In genomic region chr3:192684151-192684550, GRCh38 we compare ENCODE assay signal across 17 cellular contexts. TPM values are rescaled to one million over a fixed set of nuclear protein-coding genes. Genes with fewer than 3 reads are reported as not detected.
A peak's percentile ranks its signal among the peaks of the same experiment; 100 is the strongest.
DNase-seq lines count a peak whose midpoint lies in the region; ATAC-seq and TF ChIP-seq lines count a peak whose summit lies in the region.
"Had no signal": no experiment of that assay in that cellular context is flagged by ENCODE, and none has a peak within 500 bp of the region (broad histone marks: within the 10 kb centered on the region; RNA-seq: fewer than 3 reads in every experiment).

No MANE protein-coding gene starts in this region.

- WGBS in right cardiac atrium, result 52% methylated on average over 6 of the region's 6 CpGs

- peaks cover 35% of the 10 kb centered on the region for H3K4me1 Mint-ChIP-seq in glutamatergic neuron (ENCODE audit: low read depth, unreplicated experiment)
- H3K4me1 Mint-ChIP-seq: B cell had no signal

- H3K4me3 ChIP-seq in right cardiac atrium (ENCODE audit: low read length), result no peak overlapping the region

- peaks cover 3% of the 10 kb centered on the region for H3K27me3 Mint-ChIP-seq in glutamatergic neuron (ENCODE audit: unreplicated experiment)

- H3K4me3 Mint-ChIP-seq in glutamatergic neuron (ENCODE audit: unreplicated experiment), result peak overlapping the region; percentile 23
- H3K4me3 Mint-ChIP-seq: B cell; CD4-positive, alpha-beta T cell; HFFc6 had no signal

- ATAC-seq in right cardiac atrium (peak in 1 of 2 donors; percentile 39), left ventricle myocardium superior (no peak), HG03108 (IDR thresholded peaks at IDR 0.05; ENCODE audit: unreplicated experiment) (no peak)

- peaks cover 13% of the 10 kb centered on the region for H3K9me3 Mint-ChIP-seq in glutamatergic neuron (ENCODE audit: unreplicated experiment)

- intact Hi-C loops in right cardiac atrium (cut with DNase I) (no loop called here), left ventricle myocardium superior (cut with micrococcal nuclease) (no loop called here)

- H3K36me3 Mint-ChIP-seq in glutamatergic neuron (ENCODE audit: unreplicated experiment), result peaks cover 16% of the 10 kb centered on the region

- no peak for DNase-seq in right cardiac atrium
- DNase-seq in left ventricle myocardium superior, result no peak
- DNase-seq in NCI-H2171 treated with DMSO at 0.1 percent for 48 hours (lab: John Stamatoyannopoulos, UW), result peak; percentile 68
- DNase-seq in glutamatergic neuron, result no peak
- DNase-seq in UCSD-AML1 (lab: John Stamatoyannopoulos, UW; ENCODE audit: unreplicated experiment), result no peak
- DNase-seq in kidney tubule cell (ENCODE audit: low spot score), result no peak
- DNase-seq: C1 segment of cervical spinal cord; CD4-positive, alpha-beta T cell; COR-L47; DMS153; DMS79 treated with DMSO at 0.1 percent for 48 hours; EL; HCEC 1CT; HFFc6; IMR-90 had no signal

- peak overlapping the region; percentile 93 for H3K27ac Mint-ChIP-seq in glutamatergic neuron (ENCODE audit: unreplicated experiment)
- H3K27ac Mint-ChIP-seq: B cell; CD4-positive, alpha-beta T cell; HFFc6 had no signal

- H3K9me3 ChIP-seq in right cardiac atrium (ENCODE audit: control insufficient read depth, low read length), result no peaks in the 10 kb centered on the region

- peak overlapping the region; percentile 65 for H3K27ac ChIP-seq in right cardiac atrium (ENCODE audit: low read length)

- TF ChIP-seq CTCF in glutamatergic neuron (IDR thresholded peaks at IDR 0.05; ENCODE audit: partially characterized antibody, unreplicated experiment), result no peak

- H3K4me1 ChIP-seq in right cardiac atrium (ENCODE audit: control insufficient read depth, insufficient read depth, low read length), result peaks cover 3% of the 10 kb centered on the region

- H3K27me3 ChIP-seq in right cardiac atrium (ENCODE audit: control insufficient read depth, insufficient read depth), result no peaks in the 10 kb centered on the region

RNA-seq across cellular contexts. Expression of gene FGF12, which starts 43.2 kb away (rescaled TPM):
- 100 to 1,000 TPM; 315 to 354 (median 333) TPM for total RNA-seq in right cardiac atrium
- polyA plus RNA-seq in right cardiac atrium, result 230 TPM
- total RNA-seq in left ventricle myocardium superior, result 450 TPM
- 33.1 TPM for total RNA-seq in glutamatergic neuron (ENCODE audit: unreplicated experiment)
- total RNA-seq: B cell; CD4-positive, alpha-beta T cell; HFFc6; IMR-90 had no signal
- polyA plus RNA-seq: IMR-90 had no signal
